In the genomic region with DNA sequence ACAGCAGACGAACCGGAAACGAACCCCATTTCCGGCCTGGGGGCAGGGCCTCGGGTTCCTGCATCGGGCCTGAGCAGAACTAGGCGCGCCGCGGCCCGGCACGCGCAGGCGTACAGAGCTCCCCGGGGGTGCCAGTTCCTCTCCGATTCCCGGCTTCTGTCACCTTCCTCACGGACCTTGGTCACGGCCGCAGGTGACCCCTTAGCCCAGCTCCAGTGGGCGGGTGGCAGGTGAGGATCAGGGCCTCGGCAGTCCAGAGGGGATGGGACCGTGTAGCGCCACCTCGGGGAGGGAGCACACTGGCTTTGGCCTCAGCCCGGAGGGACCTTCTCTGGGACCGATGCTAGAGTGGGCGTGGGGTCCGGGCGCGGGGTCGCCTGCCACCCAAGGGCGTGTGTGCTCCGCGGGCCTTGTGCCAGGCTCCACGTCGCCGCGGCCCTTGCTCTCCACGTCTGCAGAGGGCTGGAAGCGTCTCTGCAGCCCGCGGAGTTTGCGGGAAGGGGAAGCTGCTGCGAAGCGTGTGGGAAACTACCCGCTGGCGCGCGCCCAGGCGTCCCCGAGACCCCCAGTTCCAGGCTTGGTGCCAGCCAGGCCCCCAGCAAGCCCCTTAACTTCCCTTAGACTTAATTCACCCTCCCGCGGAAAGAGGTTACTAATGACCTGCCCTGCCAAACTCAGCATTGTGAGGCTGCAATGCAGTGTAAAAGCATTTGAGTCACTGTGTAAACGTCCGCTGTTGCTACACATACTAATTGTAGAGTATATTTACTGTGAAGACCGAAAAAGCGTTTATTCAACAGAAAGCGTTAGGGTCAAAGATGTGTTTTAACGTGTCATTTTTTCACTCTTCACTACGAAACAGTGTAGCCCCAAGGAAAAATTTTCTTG, we compare ENCODE assay signal across 1 cellular context.
TF ChIP-seq lines count a peak whose summit lies in the region.

A gene (plus strand): TSS at position 48 of the 888 bp plus-strand sequence. CDS start 7,930 bp downstream, outside the sequence.

TF ChIP-seq in A549, 52 proteins besides CTCF, POLR2A, EP300 and RAD21 (continued from another document):
- TF ChIP-seq, protein P1, sequence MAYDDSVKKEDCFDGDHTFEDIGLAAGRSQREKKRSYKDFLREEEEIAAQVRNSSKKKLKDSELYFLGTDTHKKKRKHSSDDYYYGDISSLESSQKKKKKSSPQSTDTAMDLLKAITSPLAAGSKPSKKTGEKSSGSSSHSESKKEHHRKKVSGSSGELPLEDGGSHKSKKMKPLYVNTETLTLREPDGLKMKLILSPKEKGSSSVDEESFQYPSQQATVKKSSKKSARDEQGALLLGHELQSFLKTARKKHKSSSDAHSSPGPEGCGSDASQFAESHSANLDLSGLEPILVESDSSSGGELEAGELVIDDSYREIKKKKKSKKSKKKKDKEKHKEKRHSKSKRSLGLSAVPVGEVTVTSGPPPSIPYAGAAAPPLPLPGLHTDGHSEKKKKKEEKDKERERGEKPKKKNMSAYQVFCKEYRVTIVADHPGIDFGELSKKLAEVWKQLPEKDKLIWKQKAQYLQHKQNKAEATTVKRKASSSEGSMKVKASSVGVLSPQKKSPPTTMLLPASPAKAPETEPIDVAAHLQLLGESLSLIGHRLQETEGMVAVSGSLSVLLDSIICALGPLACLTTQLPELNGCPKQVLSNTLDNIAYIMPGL (CRISPR knock-in tag; IDR thresholded peaks at IDR 0.05; ENCODE audit: borderline replicate concordance), result peak; percentile 83; the same call in 1 of the 2 replicates
- no peak for TF ChIP-seq NFE2L2 (conservative IDR thresholded peaks at IDR 0.05; ENCODE audit: low read length)
- peak; percentile 19; the same call in 2 of the 3 replicates for TF ChIP-seq SMC3 (IDR thresholded peaks at IDR 0.05)
- peak; percentile 90 to 91 for TF ChIP-seq JUN (IDR thresholded peaks at IDR 0.05)
- no peak for TF ChIP-seq POLR2AphosphoS2 (conservative IDR thresholded peaks at IDR 0.05; ENCODE audit: low read length)
- no peak for TF ChIP-seq HOXB13 (CRISPR knock-in tag; IDR thresholded peaks at IDR 0.05; ENCODE audit: low read depth)
- TF ChIP-seq FOSL2 (IDR thresholded peaks at IDR 0.05), result no peak
- TF ChIP-seq FOSL2 (CRISPR knock-in tag; IDR thresholded peaks at IDR 0.05), result peak; percentile 64; the same call in 1 of the 2 replicates
- TF ChIP-seq MAZ (IDR thresholded peaks at IDR 0.05; ENCODE audit: borderline replicate concordance, low read depth, low read length), result no peak
- TF ChIP-seq KDM5A (IDR thresholded peaks at IDR 0.05), result peak; percentile 55
- peak; percentile 65; the same call in 1 of the 2 replicates for TF ChIP-seq HOXB5 (CRISPR knock-in tag; IDR thresholded peaks at IDR 0.05)
- TF ChIP-seq CHD2 (IDR thresholded peaks at IDR 0.05; ENCODE audit: low read length, partially characterized antibody), result no peak
- TF ChIP-seq CEBPB (IDR thresholded peaks at IDR 0.05), result peak in 1 of 2 experiments; percentile 25; a peak in 1 of 4 replicates
